1 cellular context compared by ENCODE assay signal in genomic region chr20:58678806-58679205, GRCh38.
TF ChIP-seq lines count a peak whose summit lies in the region.

No MANE protein-coding gene starts in this region.

TF ChIP-seq in H1, 55 proteins besides CTCF, POLR2A, EP300 and RAD21:
- TF ChIP-seq SIRT6 (IDR thresholded peaks at IDR 0.05; ENCODE audit: low read length) (no peak), HDAC6 (IDR thresholded peaks at IDR 0.05; ENCODE audit: low read depth, low read length) (no peak), TBP (IDR thresholded peaks at IDR 0.05; ENCODE audit: low read depth, low read length) (no peak), BACH1 (IDR thresholded peaks at IDR 0.05; ENCODE audit: low read length) (no peak), CHD1 (IDR thresholded peaks at IDR 0.05; ENCODE audit: low read depth, low read length) (no peak), KDM1A (IDR thresholded peaks at IDR 0.05; ENCODE audit: borderline replicate concordance, low read length) (no peak), YY1 (IDR thresholded peaks at IDR 0.05; ENCODE audit: low read depth, low read length) (no peak), RXRA (IDR thresholded peaks at IDR 0.05; ENCODE audit: insufficient read depth, low read depth, low read length) (no peak), JUN (IDR thresholded peaks at IDR 0.05; ENCODE audit: low read depth, low read length) (no peak), SIX5 (IDR thresholded peaks at IDR 0.05; ENCODE audit: low read depth, low read length) (no peak), SP2 (IDR thresholded peaks at IDR 0.05; ENCODE audit: low read length) (no peak)
